ENCODE assay signal across 14 cellular contexts in the genomic region with DNA sequence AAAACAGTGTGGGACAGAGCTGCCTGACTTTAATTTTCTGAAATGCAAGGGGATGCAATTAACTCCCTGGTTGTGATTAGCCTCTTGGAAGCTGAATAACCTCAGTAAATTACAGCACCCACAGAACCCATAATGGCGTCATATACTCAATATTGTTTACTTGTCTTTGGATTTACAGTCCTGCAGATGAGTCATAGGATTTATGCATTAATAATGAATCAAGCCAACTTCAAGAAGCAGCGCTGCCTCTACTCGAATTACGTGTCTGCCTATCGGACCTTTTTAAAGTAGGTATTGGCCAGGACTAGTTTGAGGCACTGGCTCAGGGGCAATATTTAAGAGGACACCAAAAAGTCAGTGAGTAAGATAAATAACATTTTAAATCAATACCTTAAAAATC.
DNase-seq lines count a peak whose midpoint lies in the region; ATAC-seq lines count a peak whose summit lies in the region.
"Had no signal": no experiment of that assay in that cellular context is flagged by ENCODE, and none has a peak within 500 bp of the region (broad histone marks: within the 10 kb centered on the region; RNA-seq: fewer than 3 reads in every experiment).

No MANE protein-coding gene starts in this region.

- DNase-seq in COR-L47 (lab: John Stamatoyannopoulos, UW) (peak; percentile 54), HCEC 1CT (peak; percentile 1), NCI-H2107 treated with DMSO at 0.1 percent for 48 hours (lab: John Stamatoyannopoulos, UW; ENCODE audit: unreplicated experiment) (peak; percentile 64), astrocyte of the hippocampus (ENCODE audit: low read depth, low spot score) (peak; percentile 23), AML-193 (lab: John Stamatoyannopoulos, UW) (no peak), anterior cingulate cortex (lab: John Stamatoyannopoulos, UW) (no peak), activated gamma-delta T cell treated with Interleukin-2 at 50 U/mL for 16 hours (no peak)
- DNase-seq: activated CD8-positive, alpha-beta T cell treated with anti-CD3 and anti-CD28 coated beads, Interleukin-2, amount 10 ng/mL, durations not matched to agents 7 days and 5 days; left ventricle myocardium superior; naive B cell; SK-N-SH; stimulated activated CD4-positive, alpha-beta T cell treated with anti-CD3 and anti-CD28 coated beads, Interleukin-12 subunit alpha, Interleukin-12 subunit beta, amount 100 ng/mL, for 4 hours; WERI-Rb-1 had no signal

- ATAC-seq in GM18870 (IDR thresholded peaks at IDR 0.05; ENCODE audit: unreplicated experiment): no peak
- ATAC-seq: activated CD8-positive, alpha-beta T cell treated with anti-CD3 and anti-CD28 coated beads, Interleukin-2, amount 10 ng/mL, durations not matched to agents 7 days and 5 days; left ventricle myocardium superior had no signal

Comparison
In these comparisons a context has a peak if more than half of its experiments do, and no peak if none do; other contexts are left out.
1. DNase-seq: peak in COR-L47 (single experiment), HCEC 1CT (single experiment), NCI-H2107 treated with DMSO at 0.1 percent for 48 hours (single experiment) and astrocyte of the hippocampus (single experiment); none in AML-193 (0 of 2), anterior cingulate cortex (0 of 58) and activated gamma-delta T cell treated with Interleukin-2 at 50 U/mL for 16 hours (single experiment).